Comparison of ENCODE assay signal across 9 cellular contexts in the genomic region with DNA sequence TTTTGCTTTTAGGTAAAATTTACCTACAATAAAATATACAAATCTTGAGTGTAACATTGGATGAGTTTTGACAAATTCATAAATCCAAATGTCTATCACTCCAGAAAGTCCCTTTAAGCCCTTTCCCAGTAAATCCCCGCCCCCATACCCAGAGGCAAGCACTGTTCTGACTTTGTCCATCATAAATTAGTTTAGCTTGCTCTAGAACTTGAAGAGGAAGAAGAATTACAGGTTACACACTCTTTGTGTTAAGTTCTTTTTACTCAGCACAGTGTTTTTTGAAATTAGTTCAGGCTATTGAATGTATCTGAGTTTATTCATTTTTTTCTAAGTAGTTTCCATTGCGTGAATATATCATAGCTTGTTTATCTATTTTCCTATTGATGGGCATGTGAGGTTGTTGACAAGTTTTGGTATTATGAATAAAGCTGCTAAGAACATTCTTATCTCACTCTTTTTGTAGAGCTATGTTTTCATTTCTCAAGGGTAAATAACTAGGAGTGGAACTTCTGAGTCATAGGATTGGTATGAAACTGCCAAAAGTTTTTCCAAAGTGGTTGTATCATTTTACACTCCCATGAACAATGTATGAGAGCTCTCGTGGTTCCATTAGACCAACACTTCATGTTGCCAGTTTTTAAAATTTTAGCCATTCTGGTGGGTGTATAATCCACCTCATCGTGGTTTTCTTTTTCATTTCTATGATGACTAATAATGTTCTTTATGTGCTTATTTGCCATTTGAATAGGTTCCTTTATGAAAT. TPM values are rescaled to one million over a fixed set of nuclear protein-coding genes. Genes with fewer than 3 reads are reported as not detected.
DNase-seq lines count a peak whose midpoint lies in the region; ATAC-seq lines count a peak whose summit lies in the region.
"Had no signal": no experiment of that assay in that cellular context is flagged by ENCODE, and none has a peak within 500 bp of the region (broad histone marks: within the 10 kb centered on the region; RNA-seq: fewer than 3 reads in every experiment).

No MANE protein-coding gene starts in this region.

- H3K9me3 Mint-ChIP-seq in CD4-positive, alpha-beta memory T cell = peaks cover 0 to 4% (median 0%) of the 10 kb centered on the region in 8 donors

- CTCF ChIA-PET in CD4-positive, alpha-beta memory T cell (lab: Charles Lee; ENCODE audit: partially characterized antibody) = interaction anchor here (0.7 kb wide), 1 partner anchor 50 kb away, joined by 6 read pairs; no protein-coding TSS in a partner anchor

- H3K27me3 ChIP-seq in CD4-positive, alpha-beta memory T cell (ENCODE audit: insufficient read depth, low read length) = no peaks in the 10 kb centered on the region

- no peaks in the 10 kb centered on the region for H3K36me3 Mint-ChIP-seq in CD4-positive, alpha-beta memory T cell

- no peaks in the 10 kb centered on the region for H3K36me3 ChIP-seq in mesodermal cell (ENCODE audit: control insufficient read depth, insufficient read depth, low read length)
- no peaks in the 10 kb centered on the region for H3K36me3 ChIP-seq in CD4-positive, alpha-beta memory T cell (ENCODE audit: insufficient read depth, low read length)

- WGBS in mesodermal cell (ENCODE audit: insufficient coverage in 2 of 2), 2 experiments = 83% methylated on average over 1 of the region's 4 CpGs; no CpG with 5 or more reads in 1 of the 2 experiments

- H3K27ac Mint-ChIP-seq in CD4-positive, alpha-beta memory T cell = no peak overlapping the region

- H3K4me3 Mint-ChIP-seq in CD4-positive, alpha-beta memory T cell = no peak overlapping the region

- peaks cover 11% of the 10 kb centered on the region for H3K9me3 ChIP-seq in mesodermal cell (ENCODE audit: control insufficient read depth, low read length)
- no peaks in the 10 kb centered on the region for H3K9me3 ChIP-seq in CD4-positive, alpha-beta memory T cell (ENCODE audit: control insufficient read depth in 1 of 2, low read length in 2 of 2)

- DNase-seq in activated CD4-positive, alpha-beta T cell treated with anti-CD3 and anti-CD28 coated beads for 48 hours = peak; percentile 34
- no peak for DNase-seq in activated CD4-positive, alpha-beta T cell treated with anti-CD3 and anti-CD28 coated beads, Interleukin-2, amount 50 U/mL, for 1 hour
- DNase-seq in amniotic stem cell (lab: John Stamatoyannopoulos, UW) (peak; percentile 71), DMS114 treated with DMSO at 0.1 percent for 48 hours (lab: John Stamatoyannopoulos, UW; ENCODE audit: unreplicated experiment) (no peak)
- DNase-seq in CD4-positive, alpha-beta memory T cell = no peak
- DNase-seq: DND-41 had no signal

- peak; percentile 63 for ATAC-seq in HG03439 (IDR thresholded peaks at IDR 0.05; ENCODE audit: unreplicated experiment)
- no peak for ATAC-seq in HG03342 (IDR thresholded peaks at IDR 0.05; ENCODE audit: unreplicated experiment)

- H3K27me3 Mint-ChIP-seq in CD4-positive, alpha-beta memory T cell = no peaks in the 10 kb centered on the region

- H3K4me1 ChIP-seq in mesodermal cell (ENCODE audit: control insufficient read depth, insufficient read depth, low read length, poor library complexity, severe bottlenecking) = peaks cover 14% of the 10 kb centered on the region
- H3K4me1 ChIP-seq in CD4-positive, alpha-beta memory T cell (ENCODE audit: insufficient read depth, low read length) = no peaks in the 10 kb centered on the region

- H3K4me3 ChIP-seq in mesodermal cell (ENCODE audit: extremely low read depth, insufficient read depth, low read length, poor library complexity, severe bottlenecking) = no peak overlapping the region
- no peak overlapping the region for H3K4me3 ChIP-seq in CD4-positive, alpha-beta memory T cell (ENCODE audit: low read length in 2 of 2)

- POLR2A ChIA-PET in CD4-positive, alpha-beta memory T cell (lab: Charles Lee; ENCODE audit: partially characterized antibody) = no interaction called here

- peak overlapping the region; percentile 92 for H3K27ac ChIP-seq in mesodermal cell (ENCODE audit: low read depth, low read length, severe bottlenecking)
- no peak overlapping the region for H3K27ac ChIP-seq in CD4-positive, alpha-beta memory T cell (ENCODE audit: low read depth, low read length)

- no peaks in the 10 kb centered on the region for H3K4me1 Mint-ChIP-seq in CD4-positive, alpha-beta memory T cell

- intact Hi-C loops in CD4-positive, alpha-beta memory T cell (cut with micrococcal nuclease) = no loop called here

RNA-seq across cellular contexts. Expression of gene HPSE, which starts 22.4 kb away (rescaled TPM):
- 0.92 TPM for polyA plus RNA-seq in mesodermal cell (2013, experiment 1 of 2)
- polyA plus RNA-seq in mesodermal cell (2013, experiment 2 of 2) = 0.86 TPM
- 1 to 10 TPM; 8.9 TPM for total RNA-seq in CD4-positive, alpha-beta memory T cell
- 1 to 10 TPM; 5.6 to 6.5 TPM for polyA plus RNA-seq in CD4-positive, alpha-beta memory T cell

Comparison
In these comparisons a context has a peak if more than half of its experiments do, and no peak if none do; other contexts are left out.
1. DNase-seq: peak in activated CD4-positive, alpha-beta T cell treated with anti-CD3 and anti-CD28 coated beads for 48 hours (single experiment) and amniotic stem cell (single experiment); none in activated CD4-positive, alpha-beta T cell treated with anti-CD3 and anti-CD28 coated beads, Interleukin-2, amount 50 U/mL, for 1 hour (single experiment), DMS114 treated with DMSO at 0.1 percent for 48 hours (single experiment) and CD4-positive, alpha-beta memory T cell (0 of 5).